8 cellular contexts compared by ENCODE assay signal in genomic region chr7:138002096-138002827, GRCh38. TPM values are rescaled to one million over a fixed set of nuclear protein-coding genes. Genes with fewer than 3 reads are reported as not detected.
A peak's percentile ranks its signal among the peaks of the same experiment; 100 is the strongest.
DNase-seq lines count a peak whose midpoint lies in the region; ATAC-seq and TF ChIP-seq lines count a peak whose summit lies in the region.

No MANE protein-coding gene starts in this region.

- no peaks in the 10 kb centered on the region for H3K9me3 ChIP-seq in esophagus muscularis mucosa
- no peaks in the 10 kb centered on the region for H3K9me3 ChIP-seq in muscle layer of colon (ENCODE audit: low read length)

- no peaks in the 10 kb centered on the region for H3K9me3 Mint-ChIP-seq in activated T-cell treated with anti-CD3 and anti-CD28 coated beads, Interleukin-2, amount 50 U/mL, for 72 hours

- H3K4me1 ChIP-seq in KMS-11 (ENCODE audit: low read depth, poor library complexity, severe bottlenecking) (peaks cover 33% of the 10 kb centered on the region), esophagus muscularis mucosa (peaks cover 22 to 45% (median 36%) of the 10 kb centered on the region in 4 donors), muscle layer of colon (ENCODE audit: insufficient read depth, low read length) (peaks cover 22% of the 10 kb centered on the region)

- WGBS in esophagus muscularis mucosa: 3% methylated on average over 22 of the region's 28 CpGs

- H3K9ac ChIP-seq in KMS-11 (peak overlapping the region; percentile 80; the same call in 1 of the 2 replicates), muscle layer of colon (ENCODE audit: low read length) (peak overlapping the region; percentile 92)

- ATAC-seq in GM21786 (IDR thresholded peaks at IDR 0.05; ENCODE audit: unreplicated experiment): peak; percentile 96
- peak; percentile 94 to 95 for ATAC-seq in activated T-cell treated with anti-CD3 and anti-CD28 coated beads, Interleukin-2, amount 50 U/mL, for 72 hours (replicated peaks in 1 of 2)

- H3K4me3 ChIP-seq in KMS-11 (IDR thresholded peaks at IDR 0.05; ENCODE audit: insufficient read depth, low read depth, low read length) (no peak overlapping the region), esophagus muscularis mucosa (peak overlapping the region; percentile 73 to 95 (median 86)), muscle layer of colon (ENCODE audit: low read depth in 1 of 2, low read length in 2 of 2) (peak overlapping the region; percentile 94 to 97)

- intact Hi-C loops in esophagus muscularis mucosa (cut with DNase I): loop anchor here (5.0 kb wide), 1 partner anchor 70 kb away; no protein-coding TSS in a partner anchor

- H3K36me3 ChIP-seq in KMS-11 (ENCODE audit: insufficient read depth) (no peaks in the 10 kb centered on the region), esophagus muscularis mucosa (no peaks in the 10 kb centered on the region), muscle layer of colon (ENCODE audit: insufficient read depth, low read length) (no peaks in the 10 kb centered on the region)

- peaks cover 41% of the 10 kb centered on the region for H3K79me2 ChIP-seq in KMS-11 (ENCODE audit: insufficient read depth, low read depth)

- H3K27ac ChIP-seq in KMS-11 (peak overlapping the region; percentile 81), esophagus muscularis mucosa (replicated peaks in 1 of 4) (peak overlapping the region; percentile 93 to 98 (median 94)), muscle layer of colon (ENCODE audit: low read depth, low read length) (peak overlapping the region; percentile 99)

- DNase-seq in DMS53 treated with DMSO at 0.1 percent for 48 hours (lab: John Stamatoyannopoulos, UW; ENCODE audit: unreplicated experiment) (peak; percentile 99), esophagus muscularis mucosa (ENCODE audit: extremely low spot score) (peak; percentile 100)
- peak; percentile 97 to 98 for DNase-seq in activated T-cell treated with anti-CD3 and anti-CD28 coated beads, Interleukin-2, amount 50 U/mL, for 72 hours
- peak; percentile 95 for DNase-seq in stimulated activated CD8-positive, alpha-beta memory T cell treated with anti-CD3 and anti-CD28 coated beads, Interleukin-7, amount 100 ng/mL, for 1 hour (ENCODE audit: low read depth in 2 of 2)

- H3K27me3 ChIP-seq in KMS-11 (ENCODE audit: insufficient read depth, low read depth): no peaks in the 10 kb centered on the region
- no peaks in the 10 kb centered on the region for H3K27me3 ChIP-seq in esophagus muscularis mucosa
- no peaks in the 10 kb centered on the region for H3K27me3 ChIP-seq in muscle layer of colon (ENCODE audit: control insufficient read depth in 1 of 2, insufficient read depth in 2 of 2, low read length in 2 of 2)

- H3K27me3 Mint-ChIP-seq in activated T-cell treated with anti-CD3 and anti-CD28 coated beads, Interleukin-2, amount 50 U/mL, for 72 hours (ENCODE audit: low read depth): no peaks in the 10 kb centered on the region

- peak overlapping the region; percentile 96 to 98 for H3K4me3 Mint-ChIP-seq in activated T-cell treated with anti-CD3 and anti-CD28 coated beads, Interleukin-2, amount 50 U/mL, for 72 hours

- peak overlapping the region; percentile 96 for H3K4me2 ChIP-seq in KMS-11

- no peaks in the 10 kb centered on the region; the same call in 1 of the 2 replicates for H4K20me1 ChIP-seq in KMS-11 (ENCODE audit: insufficient read depth)

- TF ChIP-seq CTCF in KMS-11 (conservative IDR thresholded peaks at IDR 0.05; ENCODE audit: low read depth, low read length): peak; percentile 99
- peak; percentile 87 to 92 (median 90) for TF ChIP-seq CTCF in esophagus muscularis mucosa (IDR thresholded peaks at IDR 0.05)

- peaks cover 39% of the 10 kb centered on the region for H3K4me1 Mint-ChIP-seq in activated T-cell treated with anti-CD3 and anti-CD28 coated beads, Interleukin-2, amount 50 U/mL, for 72 hours (ENCODE audit: low read depth)

- peak overlapping the region; percentile 98 for H3K27ac Mint-ChIP-seq in activated T-cell treated with anti-CD3 and anti-CD28 coated beads, Interleukin-2, amount 50 U/mL, for 72 hours

- peaks cover 1 to 9% of the 10 kb centered on the region in 2 donors for H3K36me3 Mint-ChIP-seq in activated T-cell treated with anti-CD3 and anti-CD28 coated beads, Interleukin-2, amount 50 U/mL, for 72 hours (ENCODE audit: insufficient read depth in 2 of 2)

- TF ChIP-seq POLR2A in esophagus muscularis mucosa (IDR thresholded peaks at IDR 0.05; ENCODE audit: low read depth): no peak

- peak overlapping the region; percentile 80 for H2AFZ ChIP-seq in KMS-11 (ENCODE audit: low read depth)

- TF ChIP-seq EP300 in esophagus muscularis mucosa (IDR thresholded peaks at IDR 0.05): no peak

TF ChIP-seq in PFSK-1, 5 proteins besides CTCF, POLR2A, EP300 and RAD21:
- TF ChIP-seq TAF1 (IDR thresholded peaks at IDR 0.05; ENCODE audit: borderline replicate concordance, insufficient read depth, low read length) (no peak), SIN3A (IDR thresholded peaks at IDR 0.05; ENCODE audit: borderline replicate concordance, insufficient read depth, low read length) (0 out of 2 replicates have a peak, but pooled peaks have one; percentile 35)

RNA-seq across cellular contexts. Expression of gene CREB3L2, which starts 0.4 kb away (rescaled TPM):
- polyA plus RNA-seq in PFSK-1 (2012; ENCODE audit: insufficient read length, low read depth): 20.1 TPM
- 10 to 100 TPM; 49.4 to 55.1 TPM for total RNA-seq in activated T-cell treated with anti-CD3 and anti-CD28 coated beads, Interleukin-2, amount 50 U/mL, for 72 hours
- 10 to 100 TPM; 29.2 to 43.4 (median 37.1) TPM for total RNA-seq in esophagus muscularis mucosa
